Comparison of ENCODE assay signal across 12 cellular contexts in the genomic region with DNA sequence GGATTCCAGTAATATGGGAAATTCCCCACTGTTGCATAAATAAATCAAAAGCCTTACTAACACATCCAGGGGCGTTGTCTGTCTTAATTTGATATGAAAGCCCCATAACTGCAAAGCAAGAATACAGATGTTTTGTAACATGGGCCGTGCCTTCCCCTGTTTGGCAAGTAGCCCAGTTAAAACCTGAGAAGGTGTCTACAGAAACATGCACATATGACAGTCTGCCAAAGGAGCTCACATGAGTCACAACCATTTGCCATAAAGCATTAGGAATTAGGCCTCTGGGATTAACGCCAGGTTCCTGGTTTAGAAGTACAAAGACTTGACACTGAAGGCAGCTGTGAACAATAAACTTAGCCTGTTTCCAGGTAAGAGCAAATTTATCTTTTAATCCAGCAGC. TPM values are rescaled to one million over a fixed set of nuclear protein-coding genes. Genes with fewer than 3 reads are reported as not detected.
A peak's percentile ranks its signal among the peaks of the same experiment; 100 is the strongest.
DNase-seq lines count a peak whose midpoint lies in the region; ATAC-seq, FAIRE-seq and TF ChIP-seq lines count a peak whose summit lies in the region.
"Had no signal": no experiment of that assay in that cellular context is flagged by ENCODE, and none has a peak within 500 bp of the region (broad histone marks: within the 10 kb centered on the region; RNA-seq: fewer than 3 reads in every experiment).

No MANE protein-coding gene starts in this region.

- H3K4me3 Mint-ChIP-seq in Caco-2 (ENCODE audit: unreplicated experiment), result no peak overlapping the region

- DNase-seq in ELR (ENCODE audit: low read depth) (peak; percentile 81), NCI-H2171 treated with DMSO at 0.1 percent for 48 hours (lab: John Stamatoyannopoulos, UW) (peak; percentile 97), bronchial epithelial cell (ENCODE audit: low read depth) (peak; percentile 99), prostate gland (ENCODE audit: low spot score) (peak; percentile 77), Caco-2 (no peak), SKM-1 (lab: John Stamatoyannopoulos, UW; ENCODE audit: unreplicated experiment) (no peak)
- DNase-seq: activated CD4-positive, alpha-beta T cell treated with anti-CD3 and anti-CD28 coated beads, Interleukin-2, amount 50 U/mL, for 1 hour had no signal

- no peak for TF ChIP-seq CTCF in bronchial epithelial cell (IDR thresholded peaks at IDR 0.05; ENCODE audit: insufficient read depth, low read length, severe bottlenecking)
- TF ChIP-seq CTCF in prostate gland (IDR thresholded peaks at IDR 0.05), result no peak
- no peak for TF ChIP-seq CTCF in Caco-2 (IDR thresholded peaks at IDR 0.05; ENCODE audit: insufficient read depth in 1 of 2, low read depth in 1 of 2, low read length in 1 of 2, severe bottlenecking in 1 of 2, unreplicated experiment in 1 of 2)

- POLR2A ChIA-PET in Caco-2 (lab: Charles Lee), result no interaction called here

- H3K4me1 Mint-ChIP-seq in Caco-2 (ENCODE audit: low read depth, unreplicated experiment), result no peaks in the 10 kb centered on the region

- CTCF ChIA-PET in Caco-2 (lab: Charles Lee), result no interaction called here

- no peak overlapping the region for H3K27ac ChIP-seq in prostate gland
- H3K27ac ChIP-seq: ascending aorta, HL-60 had no signal

- no peak overlapping the region for H3K27ac Mint-ChIP-seq in Caco-2 (ENCODE audit: unreplicated experiment)

- ATAC-seq in GM19397 (IDR thresholded peaks at IDR 0.05; ENCODE audit: unreplicated experiment), result no peak
- no peak for ATAC-seq in HG02981 (IDR thresholded peaks at IDR 0.05; ENCODE audit: unreplicated experiment)

- 9% methylated on average over 3 of the region's 3 CpGs for WGBS in prostate gland

- H3K4me3 ChIP-seq in bronchial epithelial cell (ENCODE audit: low read depth, low read length), result no peak overlapping the region
- no peak overlapping the region for H3K4me3 ChIP-seq in prostate gland
- no peak overlapping the region for H3K4me3 ChIP-seq in Caco-2 (ENCODE audit: low read depth, low read length)
- H3K4me3 ChIP-seq: ascending aorta, pancreas had no signal

- H3K36me3 ChIP-seq in bronchial epithelial cell (ENCODE audit: control insufficient read depth, insufficient read depth, low read length), result no peaks in the 10 kb centered on the region
- H3K36me3 ChIP-seq in prostate gland, result no peaks in the 10 kb centered on the region
- H3K36me3 ChIP-seq in Caco-2 (ENCODE audit: control insufficient read depth, insufficient read depth, low read length), result no peaks in the 10 kb centered on the region
- H3K36me3 ChIP-seq: ascending aorta, pancreas had no signal

- no peak for FAIRE-seq in bronchial epithelial cell (lab: Jason Lieb, UNC)

- peaks cover 1% of the 10 kb centered on the region for H3K27me3 ChIP-seq in bronchial epithelial cell (ENCODE audit: control insufficient read depth, insufficient read depth, low read length)
- no peaks in the 10 kb centered on the region for H3K27me3 ChIP-seq in prostate gland (replicated peaks; ENCODE audit: insufficient read depth)
- no peaks in the 10 kb centered on the region for H3K27me3 ChIP-seq in Caco-2 (replicated peaks; ENCODE audit: control insufficient read depth, insufficient read depth, low read length)
- H3K27me3 ChIP-seq: ascending aorta, pancreas had no signal

- H3K27me3 Mint-ChIP-seq in Caco-2 (ENCODE audit: insufficient read depth, unreplicated experiment), result no peaks in the 10 kb centered on the region

- H3K36me3 Mint-ChIP-seq in Caco-2 (ENCODE audit: insufficient read depth, unreplicated experiment), result peaks cover 5% of the 10 kb centered on the region

- no TSS peak for BruUV-seq in Caco-2 (replicated peaks; lab: Mats Ljungman, UMichigan)

- intact Hi-C loops in prostate gland (cut with DNase I) (no loop called here), Caco-2 (cut with micrococcal nuclease; ENCODE audit: unreplicated experiment) (no loop called here)

- H3K9me3 ChIP-seq in prostate gland (no peaks in the 10 kb centered on the region), Caco-2 (peaks cover 9% of the 10 kb centered on the region; the same call in 1 of the 2 replicates)
- H3K9me3 ChIP-seq: pancreas had no signal

- no peaks in the 10 kb centered on the region for H3K4me1 ChIP-seq in prostate gland (replicated peaks)
- H3K4me1 ChIP-seq in Caco-2, result no peaks in the 10 kb centered on the region
- H3K4me1 ChIP-seq: ascending aorta, pancreas had no signal

- peaks cover 58% of the 10 kb centered on the region for H3K9me3 Mint-ChIP-seq in Caco-2 (ENCODE audit: unreplicated experiment)

- TF ChIP-seq POLR2A in prostate gland (IDR thresholded peaks at IDR 0.05), result no peak

RNA-seq across cellular contexts. Expression of gene LONRF2, which starts 43.1 kb away (rescaled TPM):
- total RNA-seq in bronchial epithelial cell, result under 0.01 TPM in 1 of 2 replicates, not detected in the other
- 10 to 100 TPM in 1 of 2 donors, 1 to 10 TPM in 1; 8.2 to 20.4 TPM for total RNA-seq in prostate gland
- total RNA-seq in Caco-2 (2022), result not detected in 2 replicates

RNA-seq across cellular contexts. Expression of gene CHST10, which starts 52.0 kb away (rescaled TPM):
- total RNA-seq in bronchial epithelial cell (0.38 and 2.6 TPM in 2 replicates), prostate gland (10 to 100 TPM in 1 of 2 donors, 1 to 10 TPM in 1; 10.0 to 27.7 TPM), Caco-2 (2022) (not detected in 2 replicates)

Comparison
In these comparisons a context has a peak if more than half of its experiments do, and no peak if none do; other contexts are left out.
1. DNase-seq: peak in ELR (single experiment), NCI-H2171 treated with DMSO at 0.1 percent for 48 hours (single experiment), bronchial epithelial cell (single experiment) and prostate gland (single experiment); none in Caco-2 (0 of 2) and SKM-1 (single experiment).